Comparison of ENCODE assay signal across 1 cellular context in genomic region chr1:145123992-145124641, GRCh38. TPM values are rescaled to one million over a fixed set of nuclear protein-coding genes. Genes with fewer than 3 reads are reported as not detected.
"Had no signal": no experiment of that assay in that cellular context is flagged by ENCODE, and none has a peak within 500 bp of the region (broad histone marks: within the 10 kb centered on the region; RNA-seq: fewer than 3 reads in every experiment).

No MANE protein-coding gene starts in this region.

RNA-seq across cellular contexts. Expression of gene FAM72D, which starts 28.3 kb away (rescaled TPM):
- polyA plus RNA-seq: IgD-negative memory B cell had no signal
